Comparison of ENCODE assay signal across 8 cellular contexts in genomic region chr2:189673661-189674373, GRCh38. TPM values are rescaled to one million over a fixed set of nuclear protein-coding genes. Genes with fewer than 3 reads are reported as not detected.
DNase-seq lines count a peak whose midpoint lies in the region; ATAC-seq and TF ChIP-seq lines count a peak whose summit lies in the region.

No MANE protein-coding gene starts in this region.

- H3K4me3 ChIP-seq in AG04450 (ENCODE audit: low read depth, low read length) (peak overlapping the region; percentile 72), testis (peak overlapping the region; percentile 71 to 83)

- H3K27me3 ChIP-seq in AG04450 (ENCODE audit: control insufficient read depth, insufficient read depth, low read length) (no peaks in the 10 kb centered on the region), testis (no peaks in the 10 kb centered on the region)

- H3K9me3 ChIP-seq in AG04450 (ENCODE audit: control insufficient read depth, insufficient read depth, low read length) (no peaks in the 10 kb centered on the region), testis (no peaks in the 10 kb centered on the region)

- intact Hi-C loops in testis (cut with DNase I; ENCODE audit: low total_unique reads): loop anchor here (5.0 kb wide), 1 partner anchor 88 kb away; the partner anchor contains the start of gene OSGEPL1

- TF ChIP-seq CTCF in AG04450 (IDR thresholded peaks at IDR 0.05; ENCODE audit: low read depth, low read length): no peak
- no peak for TF ChIP-seq CTCF in testis (IDR thresholded peaks at IDR 0.05)

- H3K4me1 ChIP-seq in testis: peaks cover 5% of the 10 kb centered on the region

- H3K27ac ChIP-seq in AG04450 (ENCODE audit: low read depth, low read length): peak overlapping the region; percentile 49
- H3K27ac ChIP-seq in angular gyrus (ENCODE audit: low read depth, low read length): peak overlapping the region; percentile 93
- peak overlapping the region; percentile 97 to 98 for H3K27ac ChIP-seq in testis

- CTCF ChIA-PET in AG04450 (lab: Charles Lee): interaction anchor here (0.6 to 7.8 kb wide), 13 partner anchors 9 to 415 kb away, joined by 3 to 114 read pairs (median 6); partner anchors contain the start of genes ASNSD1 and OSGEPL1

- 34 to 42% methylated on average over 8 to 12 of the region's 12 CpGs for WGBS in testis, 2 donors

- POLR2A ChIA-PET in AG04450 (lab: Yijun Ruan, JAX): interaction anchor here (0.5 to 1.2 kb wide), 3 partner anchors 11 to 89 kb away, joined by 3 to 7 read pairs (median 4); partner anchors contain the start of genes ASNSD1 and OSGEPL1

- no peak for TF ChIP-seq POLR2A in testis (IDR thresholded peaks at IDR 0.05)

- no peaks in the 10 kb centered on the region for H3K36me3 ChIP-seq in testis (ENCODE audit: low read depth, missing control alignments)

- DNase-seq in AG04450 (ENCODE audit: low read depth, low spot score) (no peak), iris pigment epithelial cell (ENCODE audit: low read depth) (peak; percentile 21), testis (no peak), UCSD-AML1 (lab: John Stamatoyannopoulos, UW; ENCODE audit: unreplicated experiment) (no peak)
- no peak for DNase-seq in stimulated activated CD4-positive, alpha-beta T cell treated with anti-CD3 and anti-CD28 coated beads, Interleukin-2, amount 100 ng/mL, for 48 hours
- DNase-seq in activated effector memory CD4-positive, alpha-beta T cell treated with Interleukin-2 at 50 U/mL for 16 hours: no peak

- ATAC-seq in HG02938 (IDR thresholded peaks at IDR 0.05; ENCODE audit: unreplicated experiment): peak; percentile 35

RNA-seq across cellular contexts. Expression of gene ANKAR, which starts 0.7 kb away (rescaled TPM):
- polyA plus RNA-seq in AG04450 (2011; rRNA removed) (1.9 and 3.5 TPM in 2 replicates), testis (ENCODE audit: insufficient read depth, low read depth, low replicate concordance) (22.1 TPM)
- polyA minus RNA-seq in AG04450 (2011; rRNA and poly(A)+ RNA removed): 4.4 and 7.3 TPM in 2 replicates
- 10 to 100 TPM; 20.3 to 32.8 TPM for total RNA-seq in testis

RNA-seq across cellular contexts. Expression of gene ASNSD1, which starts 12.6 kb away (rescaled TPM):
- polyA plus RNA-seq in AG04450 (2011; rRNA removed) (38.3 and 50.1 TPM in 2 replicates), testis (ENCODE audit: insufficient read depth, low read depth, low replicate concordance) (25.9 TPM)
- 11.4 and 21.7 TPM in 2 replicates for polyA minus RNA-seq in AG04450 (2011; rRNA and poly(A)+ RNA removed)
- total RNA-seq in testis: 10 to 100 TPM; 36.2 to 42.5 TPM
